Comparison of ENCODE assay signal across 11 cellular contexts in genomic region chr2:134402385-134402784, GRCh38.
DNase-seq lines count a peak whose midpoint lies in the region; ATAC-seq and TF ChIP-seq lines count a peak whose summit lies in the region.
"Had no signal": no experiment of that assay in that cellular context is flagged by ENCODE, and none has a peak within 500 bp of the region (broad histone marks: within the 10 kb centered on the region; RNA-seq: fewer than 3 reads in every experiment).

No MANE protein-coding gene starts in this region.

- H3K27ac Mint-ChIP-seq in Calu3 (ENCODE audit: unreplicated experiment) = no peak overlapping the region

- H3K4me1 ChIP-seq in liver (ENCODE audit: control insufficient read depth in 4 of 4, insufficient read depth in 4 of 4, low read length in 3 of 4) = peaks cover 12 to 24% (median 23%) of the 10 kb centered on the region in 4 donors

- H3K27me3 Mint-ChIP-seq in Calu3 (ENCODE audit: unreplicated experiment) = no peaks in the 10 kb centered on the region

- H3K4me3 Mint-ChIP-seq in Calu3 (ENCODE audit: low read depth, unreplicated experiment) = no peak overlapping the region

- CTCF ChIA-PET in Calu3 (lab: Charles Lee) = no interaction called here

- DNase-seq in SIG-M5 treated with dmso at 0.1 percent for 504 hours (lab: John Stamatoyannopoulos, UW; ENCODE audit: unreplicated experiment) (peak; percentile 70), SIG-M5 (lab: John Stamatoyannopoulos, UW) (no peak), cardiac fibroblast (ENCODE audit: low read depth in 2 of 2) (peak; percentile 92 to 98), cerebellum (ENCODE audit: low spot score) (no peak), Calu3 (no peak)
- no peak for DNase-seq in stimulated activated CD8-positive, alpha-beta memory T cell treated with anti-CD3 and anti-CD28 coated beads, Interleukin-4, amount 100 ng/mL, for 48 hours
- DNase-seq: activated CD4-positive, alpha-beta T cell treated with anti-CD3 and anti-CD28 coated beads, Interleukin-2, amount 50 U/mL, for 4 hours; NCI-H1105; SHP77 treated with DMSO at 0.1 percent for 48 hours had no signal

- H3K9me3 ChIP-seq in liver (ENCODE audit: control insufficient read depth in 4 of 4, low read length in 3 of 4) = no peaks in the 10 kb centered on the region

- H3K36me3 Mint-ChIP-seq in Calu3 (ENCODE audit: insufficient read depth, unreplicated experiment) = peaks cover 12% of the 10 kb centered on the region

- H3K27me3 ChIP-seq in liver (ENCODE audit: control insufficient read depth in 4 of 4, insufficient read depth in 4 of 4, low read length in 3 of 4) = no peaks in the 10 kb centered on the region

- H3K4me1 Mint-ChIP-seq in Calu3 (ENCODE audit: low read depth, unreplicated experiment) = peaks cover 31% of the 10 kb centered on the region

- H3K9me3 Mint-ChIP-seq in Calu3 (ENCODE audit: low read depth, unreplicated experiment) = no peaks in the 10 kb centered on the region

- H3K4me3 ChIP-seq in cardiac fibroblast (replicated peaks in 1 of 2; ENCODE audit: low read depth in 2 of 2, low read length in 2 of 2) (no peak overlapping the region), liver (ENCODE audit: low read depth in 1 of 3, low read length in 3 of 3) (no peak overlapping the region)

- peaks cover 0 to 2% (median 0%) of the 10 kb centered on the region in 4 donors for H3K36me3 ChIP-seq in liver (ENCODE audit: control insufficient read depth in 4 of 4, insufficient read depth in 3 of 4, low read depth in 1 of 4, low read length in 3 of 4)

- peak overlapping the region; percentile 48 to 74 for H3K27ac ChIP-seq in liver (ENCODE audit: low read depth in 1 of 2, low read length in 2 of 2)

- ATAC-seq in HG03135 (IDR thresholded peaks at IDR 0.05; ENCODE audit: unreplicated experiment) = no peak

- no peak overlapping the region for H3K9ac ChIP-seq in liver (ENCODE audit: low read depth in 1 of 2, low read length in 2 of 2)

- TF ChIP-seq RAD21 in liver (IDR thresholded peaks at IDR 0.05) = peak; percentile 53 to 69

- intact Hi-C loops in Calu3 (cut with micrococcal nuclease; ENCODE audit: unreplicated experiment) = no loop called here

- WGBS in liver = 8% methylated on average over 1 of the region's 1 CpG

- no TSS peak for BruUV-seq in Calu3 (replicated peaks; lab: Mats Ljungman, UMichigan)

- TF ChIP-seq CTCF in cardiac fibroblast (IDR thresholded peaks at IDR 0.05; ENCODE audit: low read depth, low read length) (no peak), liver (IDR thresholded peaks at IDR 0.05; ENCODE audit: low read depth, low read length, missing input control) (no peak), Calu3 (IDR thresholded peaks at IDR 0.05; ENCODE audit: unreplicated experiment) (no peak)

TF ChIP-seq in liver, 16 proteins besides CTCF, POLR2A, EP300 and RAD21:
- TF ChIP-seq SP1 (IDR thresholded peaks at IDR 0.05) (peak; percentile 72), GABPA (IDR thresholded peaks at IDR 0.05 in 1 of 2, conservative IDR thresholded peaks at IDR 0.05 in 1 of 2) (peak; percentile 31 to 73), RXRA (IDR thresholded peaks at IDR 0.05) (peak; percentile 79 to 90), HNF4A (conservative IDR thresholded peaks at IDR 0.05) (peak; percentile 78 to 84), JUND (IDR thresholded peaks at IDR 0.05) (peak in 1 of 2 donors; percentile 82), TAF1 (conservative IDR thresholded peaks at IDR 0.05) (peak; percentile 26), MAX (IDR thresholded peaks at IDR 0.05) (peak; percentile 98), YY1 (IDR thresholded peaks at IDR 0.05) (peak; percentile 62), ZBTB33 (IDR thresholded peaks at IDR 0.05) (peak; percentile 91), FOXA1 (IDR thresholded peaks at IDR 0.05) (peak; percentile 66), EGR1 (IDR thresholded peaks at IDR 0.05; ENCODE audit: low read depth in 2 of 2) (peak; percentile 56 to 91), NR2F2 (IDR thresholded peaks at IDR 0.05) (peak; percentile 40), REST (IDR thresholded peaks at IDR 0.05) (peak; percentile 78), HNF4G (IDR thresholded peaks at IDR 0.05) (peak; percentile 48), ATF3 (IDR thresholded peaks at IDR 0.05) (peak; percentile 52), FOXA2 (IDR thresholded peaks at IDR 0.05) (peak; percentile 80)

Comparison
In these comparisons a context has a peak if more than half of its experiments do, and no peak if none do; other contexts are left out.
1. DNase-seq: peak in SIG-M5 treated with dmso at 0.1 percent for 504 hours (single experiment) and cardiac fibroblast (2 of 2); none in SIG-M5 (single experiment), cerebellum (single experiment), stimulated activated CD8-positive, alpha-beta memory T cell treated with anti-CD3 and anti-CD28 coated beads, Interleukin-4, amount 100 ng/mL, for 48 hours (single experiment) and Calu3 (single experiment).